Comparison of ENCODE assay signal across 1 cellular context in the genomic region with DNA sequence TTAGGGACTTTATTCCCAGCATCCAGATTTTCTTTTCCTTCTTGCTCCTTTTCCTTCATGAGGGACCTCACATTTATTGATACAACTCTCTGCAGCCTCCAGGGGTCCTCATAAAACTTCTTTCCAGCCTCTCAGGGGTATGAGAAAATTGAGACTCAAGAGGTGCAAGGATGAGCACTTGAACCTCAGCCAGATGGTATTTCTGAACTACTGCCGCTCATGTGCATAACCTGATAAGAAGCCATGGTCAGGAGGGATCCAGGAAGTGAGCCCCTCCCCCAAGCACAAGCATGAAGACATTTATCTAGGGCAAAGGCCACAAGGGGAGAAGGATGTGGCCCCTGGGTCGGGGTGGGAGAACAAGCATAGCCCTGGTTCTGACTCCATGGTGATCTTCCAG.
TF ChIP-seq lines count a peak whose summit lies in the region.

No MANE protein-coding gene starts in this region.

TF ChIP-seq in K562, 482 proteins besides CTCF, POLR2A, EP300 and RAD21 (continued from another document and continues in another):
- TF ChIP-seq ELF4 (CRISPR knock-in tag; IDR thresholded peaks at IDR 0.05) (0 out of 2 replicates have a peak, but pooled peaks have one; percentile 20), ILF3 (IDR thresholded peaks at IDR 0.05; ENCODE audit: borderline replicate concordance) (no peak), MYNN (IDR thresholded peaks at IDR 0.05) (peak; percentile 58; the same call in 1 of the 2 replicates), MYNN (CRISPR knock-in tag; IDR thresholded peaks at IDR 0.05) (no peak), ARID1B (IDR thresholded peaks at IDR 0.05) (peak; percentile 86), HNRNPH1 (optimal IDR thresholded peaks at IDR 0.05; ENCODE audit: low read depth, low read length) (no peak), SMAD1 (IDR thresholded peaks at IDR 0.05; ENCODE audit: low read depth, low read length, partially characterized antibody) (no peak), SRF (CRISPR knock-in tag; IDR thresholded peaks at IDR 0.05) (no peak), ZNF75A (CRISPR knock-in tag; IDR thresholded peaks at IDR 0.05) (no peak), ZNF224 (CRISPR knock-in tag; IDR thresholded peaks at IDR 0.05) (no peak), BCOR (IDR thresholded peaks at IDR 0.05) (peak; percentile 29; the same call in 1 of the 2 replicates), ETV5 (CRISPR knock-in tag; IDR thresholded peaks at IDR 0.05; ENCODE audit: low read depth) (peak; percentile 92), RBM14 (IDR thresholded peaks at IDR 0.05; ENCODE audit: borderline replicate concordance, insufficient read depth, low read depth, low read length) (no peak), GATA2 (CRISPR knock-in tag; IDR thresholded peaks at IDR 0.05) (peak; percentile 61; the same call in 1 of the 2 replicates), ZSCAN29 (IDR thresholded peaks at IDR 0.05) (no peak), XRCC4 (IDR thresholded peaks at IDR 0.05; ENCODE audit: extremely low read depth, insufficient read depth, insufficient read length) (no peak), HDAC1 (IDR thresholded peaks at IDR 0.05) (peak in 1 of 2 experiments; percentile 57; a peak in 1 of 4 replicates), ZC3H4 (CRISPR knock-in tag; IDR thresholded peaks at IDR 0.05; ENCODE audit: borderline replicate concordance) (no peak), CCNT2 (IDR thresholded peaks at IDR 0.05; ENCODE audit: borderline replicate concordance, extremely low read depth, insufficient read length, low read depth, low read length) (peak; percentile 28), POLR2H (tag; IDR thresholded peaks at IDR 0.05; ENCODE audit: low read depth) (no peak), ELF1 (tag; IDR thresholded peaks at IDR 0.05) (peak; percentile 78), TAF1 (IDR thresholded peaks at IDR 0.05; ENCODE audit: control insufficient read depth, extremely low read depth, insufficient read depth, low read length, severe bottlenecking) (no peak), GATAD2B (IDR thresholded peaks at IDR 0.05; ENCODE audit: borderline replicate concordance) (0 out of 2 replicates have a peak, but pooled peaks have one; percentile 24), BHLHE40 (IDR thresholded peaks at IDR 0.05; ENCODE audit: low read length) (peak; percentile 87), ZNF696 (CRISPR knock-in tag; conservative IDR thresholded peaks at IDR 0.05) (no peak), ZNF133 (CRISPR knock-in tag; IDR thresholded peaks at IDR 0.05) (no peak), SOX6 (IDR thresholded peaks at IDR 0.05) (no peak; the same call in 1 of the 2 replicates), HNRNPL (IDR thresholded peaks at IDR 0.05; ENCODE audit: low read depth, low read length) (no peak), NR2C2 (CRISPR knock-in tag; IDR thresholded peaks at IDR 0.05) (no peak), NR2C2 (tag; IDR thresholded peaks at IDR 0.05) (0 out of 2 replicates have a peak, but pooled peaks have one; percentile 28)
- TF ChIP-seq, protein P1, sequence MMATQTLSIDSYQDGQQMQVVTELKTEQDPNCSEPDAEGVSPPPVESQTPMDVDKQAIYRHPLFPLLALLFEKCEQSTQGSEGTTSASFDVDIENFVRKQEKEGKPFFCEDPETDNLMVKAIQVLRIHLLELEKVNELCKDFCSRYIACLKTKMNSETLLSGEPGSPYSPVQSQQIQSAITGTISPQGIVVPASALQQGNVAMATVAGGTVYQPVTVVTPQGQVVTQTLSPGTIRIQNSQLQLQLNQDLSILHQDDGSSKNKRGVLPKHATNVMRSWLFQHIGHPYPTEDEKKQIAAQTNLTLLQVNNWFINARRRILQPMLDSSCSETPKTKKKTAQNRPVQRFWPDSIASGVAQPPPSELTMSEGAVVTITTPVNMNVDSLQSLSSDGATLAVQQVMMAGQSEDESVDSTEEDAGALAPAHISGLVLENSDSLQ (IDR thresholded peaks at IDR 0.05) = 0 out of 2 replicates have a peak, but pooled peaks have one; percentile 21
- TF ChIP-seq, protein P2, sequence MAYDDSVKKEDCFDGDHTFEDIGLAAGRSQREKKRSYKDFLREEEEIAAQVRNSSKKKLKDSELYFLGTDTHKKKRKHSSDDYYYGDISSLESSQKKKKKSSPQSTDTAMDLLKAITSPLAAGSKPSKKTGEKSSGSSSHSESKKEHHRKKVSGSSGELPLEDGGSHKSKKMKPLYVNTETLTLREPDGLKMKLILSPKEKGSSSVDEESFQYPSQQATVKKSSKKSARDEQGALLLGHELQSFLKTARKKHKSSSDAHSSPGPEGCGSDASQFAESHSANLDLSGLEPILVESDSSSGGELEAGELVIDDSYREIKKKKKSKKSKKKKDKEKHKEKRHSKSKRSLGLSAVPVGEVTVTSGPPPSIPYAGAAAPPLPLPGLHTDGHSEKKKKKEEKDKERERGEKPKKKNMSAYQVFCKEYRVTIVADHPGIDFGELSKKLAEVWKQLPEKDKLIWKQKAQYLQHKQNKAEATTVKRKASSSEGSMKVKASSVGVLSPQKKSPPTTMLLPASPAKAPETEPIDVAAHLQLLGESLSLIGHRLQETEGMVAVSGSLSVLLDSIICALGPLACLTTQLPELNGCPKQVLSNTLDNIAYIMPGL (CRISPR knock-in tag; IDR thresholded peaks at IDR 0.05) = no peak
- TF ChIP-seq, protein P3, sequence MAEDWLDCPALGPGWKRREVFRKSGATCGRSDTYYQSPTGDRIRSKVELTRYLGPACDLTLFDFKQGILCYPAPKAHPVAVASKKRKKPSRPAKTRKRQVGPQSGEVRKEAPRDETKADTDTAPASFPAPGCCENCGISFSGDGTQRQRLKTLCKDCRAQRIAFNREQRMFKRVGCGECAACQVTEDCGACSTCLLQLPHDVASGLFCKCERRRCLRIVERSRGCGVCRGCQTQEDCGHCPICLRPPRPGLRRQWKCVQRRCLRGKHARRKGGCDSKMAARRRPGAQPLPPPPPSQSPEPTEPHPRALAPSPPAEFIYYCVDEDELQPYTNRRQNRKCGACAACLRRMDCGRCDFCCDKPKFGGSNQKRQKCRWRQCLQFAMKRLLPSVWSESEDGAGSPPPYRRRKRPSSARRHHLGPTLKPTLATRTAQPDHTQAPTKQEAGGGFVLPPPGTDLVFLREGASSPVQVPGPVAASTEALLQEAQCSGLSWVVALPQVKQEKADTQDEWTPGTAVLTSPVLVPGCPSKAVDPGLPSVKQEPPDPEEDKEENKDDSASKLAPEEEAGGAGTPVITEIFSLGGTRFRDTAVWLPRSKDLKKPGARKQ (CRISPR knock-in tag; IDR thresholded peaks at IDR 0.05) = no peak
- TF ChIP-seq, protein P4, sequence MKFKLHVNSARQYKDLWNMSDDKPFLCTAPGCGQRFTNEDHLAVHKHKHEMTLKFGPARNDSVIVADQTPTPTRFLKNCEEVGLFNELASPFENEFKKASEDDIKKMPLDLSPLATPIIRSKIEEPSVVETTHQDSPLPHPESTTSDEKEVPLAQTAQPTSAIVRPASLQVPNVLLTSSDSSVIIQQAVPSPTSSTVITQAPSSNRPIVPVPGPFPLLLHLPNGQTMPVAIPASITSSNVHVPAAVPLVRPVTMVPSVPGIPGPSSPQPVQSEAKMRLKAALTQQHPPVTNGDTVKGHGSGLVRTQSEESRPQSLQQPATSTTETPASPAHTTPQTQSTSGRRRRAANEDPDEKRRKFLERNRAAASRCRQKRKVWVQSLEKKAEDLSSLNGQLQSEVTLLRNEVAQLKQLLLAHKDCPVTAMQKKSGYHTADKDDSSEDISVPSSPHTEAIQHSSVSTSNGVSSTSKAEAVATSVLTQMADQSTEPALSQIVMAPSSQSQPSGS (CRISPR knock-in tag; IDR thresholded peaks at IDR 0.05) = no peak
- TF ChIP-seq, protein P5, sequence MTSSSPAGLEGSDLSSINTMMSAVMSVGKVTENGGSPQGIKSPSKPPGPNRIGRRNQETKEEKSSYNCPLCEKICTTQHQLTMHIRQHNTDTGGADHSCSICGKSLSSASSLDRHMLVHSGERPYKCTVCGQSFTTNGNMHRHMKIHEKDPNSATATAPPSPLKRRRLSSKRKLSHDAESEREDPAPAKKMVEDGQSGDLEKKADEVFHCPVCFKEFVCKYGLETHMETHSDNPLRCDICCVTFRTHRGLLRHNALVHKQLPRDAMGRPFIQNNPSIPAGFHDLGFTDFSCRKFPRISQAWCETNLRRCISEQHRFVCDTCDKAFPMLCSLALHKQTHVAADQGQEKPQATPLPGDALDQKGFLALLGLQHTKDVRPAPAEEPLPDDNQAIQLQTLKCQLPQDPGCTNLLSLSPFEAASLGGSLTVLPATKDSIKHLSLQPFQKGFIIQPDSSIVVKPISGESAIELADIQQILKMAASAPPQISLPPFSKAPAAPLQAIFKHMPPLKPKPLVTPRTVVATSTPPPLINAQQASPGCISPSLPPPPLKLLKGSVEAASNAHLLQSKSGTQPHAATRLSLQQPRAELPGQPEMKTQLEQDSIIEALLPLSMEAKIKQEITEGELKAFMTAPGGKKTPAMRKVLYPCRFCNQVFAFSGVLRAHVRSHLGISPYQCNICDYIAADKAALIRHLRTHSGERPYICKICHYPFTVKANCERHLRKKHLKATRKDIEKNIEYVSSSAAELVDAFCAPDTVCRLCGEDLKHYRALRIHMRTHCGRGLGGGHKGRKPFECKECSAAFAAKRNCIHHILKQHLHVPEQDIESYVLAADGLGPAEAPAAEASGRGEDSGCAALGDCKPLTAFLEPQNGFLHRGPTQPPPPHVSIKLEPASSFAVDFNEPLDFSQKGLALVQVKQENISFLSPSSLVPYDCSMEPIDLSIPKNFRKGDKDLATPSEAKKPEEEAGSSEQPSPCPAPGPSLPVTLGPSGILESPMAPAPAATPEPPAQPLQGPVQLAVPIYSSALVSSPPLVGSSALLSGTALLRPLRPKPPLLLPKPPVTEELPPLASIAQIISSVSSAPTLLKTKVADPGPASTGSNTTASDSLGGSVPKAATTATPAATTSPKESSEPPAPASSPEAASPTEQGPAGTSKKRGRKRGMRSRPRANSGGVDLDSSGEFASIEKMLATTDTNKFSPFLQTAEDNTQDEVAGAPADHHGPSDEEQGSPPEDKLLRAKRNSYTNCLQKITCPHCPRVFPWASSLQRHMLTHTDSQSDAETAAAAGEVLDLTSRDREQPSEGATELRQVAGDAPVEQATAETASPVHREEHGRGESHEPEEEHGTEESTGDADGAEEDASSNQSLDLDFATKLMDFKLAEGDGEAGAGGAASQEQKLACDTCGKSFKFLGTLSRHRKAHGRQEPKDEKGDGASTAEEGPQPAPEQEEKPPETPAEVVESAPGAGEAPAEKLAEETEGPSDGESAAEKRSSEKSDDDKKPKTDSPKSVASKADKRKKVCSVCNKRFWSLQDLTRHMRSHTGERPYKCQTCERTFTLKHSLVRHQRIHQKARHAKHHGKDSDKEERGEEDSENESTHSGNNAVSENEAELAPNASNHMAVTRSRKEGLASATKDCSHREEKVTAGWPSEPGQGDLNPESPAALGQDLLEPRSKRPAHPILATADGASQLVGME (CRISPR knock-in tag; IDR thresholded peaks at IDR 0.05) = no peak
- TF ChIP-seq, protein P6, sequence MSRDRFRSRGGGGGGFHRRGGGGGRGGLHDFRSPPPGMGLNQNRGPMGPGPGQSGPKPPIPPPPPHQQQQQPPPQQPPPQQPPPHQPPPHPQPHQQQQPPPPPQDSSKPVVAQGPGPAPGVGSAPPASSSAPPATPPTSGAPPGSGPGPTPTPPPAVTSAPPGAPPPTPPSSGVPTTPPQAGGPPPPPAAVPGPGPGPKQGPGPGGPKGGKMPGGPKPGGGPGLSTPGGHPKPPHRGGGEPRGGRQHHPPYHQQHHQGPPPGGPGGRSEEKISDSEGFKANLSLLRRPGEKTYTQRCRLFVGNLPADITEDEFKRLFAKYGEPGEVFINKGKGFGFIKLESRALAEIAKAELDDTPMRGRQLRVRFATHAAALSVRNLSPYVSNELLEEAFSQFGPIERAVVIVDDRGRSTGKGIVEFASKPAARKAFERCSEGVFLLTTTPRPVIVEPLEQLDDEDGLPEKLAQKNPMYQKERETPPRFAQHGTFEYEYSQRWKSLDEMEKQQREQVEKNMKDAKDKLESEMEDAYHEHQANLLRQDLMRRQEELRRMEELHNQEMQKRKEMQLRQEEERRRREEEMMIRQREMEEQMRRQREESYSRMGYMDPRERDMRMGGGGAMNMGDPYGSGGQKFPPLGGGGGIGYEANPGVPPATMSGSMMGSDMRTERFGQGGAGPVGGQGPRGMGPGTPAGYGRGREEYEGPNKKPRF (IDR thresholded peaks at IDR 0.05; ENCODE audit: low read depth, low read length) = no peak
- TF ChIP-seq, protein P7, sequence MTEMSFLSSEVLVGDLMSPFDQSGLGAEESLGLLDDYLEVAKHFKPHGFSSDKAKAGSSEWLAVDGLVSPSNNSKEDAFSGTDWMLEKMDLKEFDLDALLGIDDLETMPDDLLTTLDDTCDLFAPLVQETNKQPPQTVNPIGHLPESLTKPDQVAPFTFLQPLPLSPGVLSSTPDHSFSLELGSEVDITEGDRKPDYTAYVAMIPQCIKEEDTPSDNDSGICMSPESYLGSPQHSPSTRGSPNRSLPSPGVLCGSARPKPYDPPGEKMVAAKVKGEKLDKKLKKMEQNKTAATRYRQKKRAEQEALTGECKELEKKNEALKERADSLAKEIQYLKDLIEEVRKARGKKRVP (CRISPR knock-in tag; IDR thresholded peaks at IDR 0.05) = no peak
- TF ChIP-seq, protein P8, sequence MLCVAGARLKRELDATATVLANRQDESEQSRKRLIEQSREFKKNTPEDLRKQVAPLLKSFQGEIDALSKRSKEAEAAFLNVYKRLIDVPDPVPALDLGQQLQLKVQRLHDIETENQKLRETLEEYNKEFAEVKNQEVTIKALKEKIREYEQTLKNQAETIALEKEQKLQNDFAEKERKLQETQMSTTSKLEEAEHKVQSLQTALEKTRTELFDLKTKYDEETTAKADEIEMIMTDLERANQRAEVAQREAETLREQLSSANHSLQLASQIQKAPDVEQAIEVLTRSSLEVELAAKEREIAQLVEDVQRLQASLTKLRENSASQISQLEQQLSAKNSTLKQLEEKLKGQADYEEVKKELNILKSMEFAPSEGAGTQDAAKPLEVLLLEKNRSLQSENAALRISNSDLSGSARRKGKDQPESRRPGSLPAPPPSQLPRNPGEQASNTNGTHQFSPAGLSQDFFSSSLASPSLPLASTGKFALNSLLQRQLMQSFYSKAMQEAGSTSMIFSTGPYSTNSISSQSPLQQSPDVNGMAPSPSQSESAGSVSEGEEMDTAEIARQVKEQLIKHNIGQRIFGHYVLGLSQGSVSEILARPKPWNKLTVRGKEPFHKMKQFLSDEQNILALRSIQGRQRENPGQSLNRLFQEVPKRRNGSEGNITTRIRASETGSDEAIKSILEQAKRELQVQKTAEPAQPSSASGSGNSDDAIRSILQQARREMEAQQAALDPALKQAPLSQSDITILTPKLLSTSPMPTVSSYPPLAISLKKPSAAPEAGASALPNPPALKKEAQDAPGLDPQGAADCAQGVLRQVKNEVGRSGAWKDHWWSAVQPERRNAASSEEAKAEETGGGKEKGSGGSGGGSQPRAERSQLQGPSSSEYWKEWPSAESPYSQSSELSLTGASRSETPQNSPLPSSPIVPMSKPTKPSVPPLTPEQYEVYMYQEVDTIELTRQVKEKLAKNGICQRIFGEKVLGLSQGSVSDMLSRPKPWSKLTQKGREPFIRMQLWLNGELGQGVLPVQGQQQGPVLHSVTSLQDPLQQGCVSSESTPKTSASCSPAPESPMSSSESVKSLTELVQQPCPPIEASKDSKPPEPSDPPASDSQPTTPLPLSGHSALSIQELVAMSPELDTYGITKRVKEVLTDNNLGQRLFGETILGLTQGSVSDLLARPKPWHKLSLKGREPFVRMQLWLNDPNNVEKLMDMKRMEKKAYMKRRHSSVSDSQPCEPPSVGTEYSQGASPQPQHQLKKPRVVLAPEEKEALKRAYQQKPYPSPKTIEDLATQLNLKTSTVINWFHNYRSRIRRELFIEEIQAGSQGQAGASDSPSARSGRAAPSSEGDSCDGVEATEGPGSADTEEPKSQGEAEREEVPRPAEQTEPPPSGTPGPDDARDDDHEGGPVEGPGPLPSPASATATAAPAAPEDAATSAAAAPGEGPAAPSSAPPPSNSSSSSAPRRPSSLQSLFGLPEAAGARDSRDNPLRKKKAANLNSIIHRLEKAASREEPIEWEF (CRISPR knock-in tag; IDR thresholded peaks at IDR 0.05) = no peak
